ENCODE assay signal across 1 cellular context in genomic region chr20:3172933-3173581, GRCh38.
TF ChIP-seq lines count a peak whose summit lies in the region.

Gene LZTS3 (minus strand): TSS chr20:3173549. CDS start chr20:3167163, 6,386 bp downstream.

TF ChIP-seq in HepG2, 621 proteins besides CTCF, POLR2A, EP300 and RAD21 (continued from another document and continues in another):
- TF ChIP-seq JUNB (CRISPR knock-in tag; IDR thresholded peaks at IDR 0.05; ENCODE audit: borderline replicate concordance) (no peak), ZNF879 (CRISPR knock-in tag; IDR thresholded peaks at IDR 0.05) (no peak; the same call in 1 of the 2 replicates), NFAT5 (CRISPR knock-in tag; IDR thresholded peaks at IDR 0.05) (no peak), MEIS1 (CRISPR knock-in tag; IDR thresholded peaks at IDR 0.05; ENCODE audit: borderline replicate concordance) (peak; percentile 50), ZNF280D (CRISPR knock-in tag; IDR thresholded peaks at IDR 0.05) (no peak), HDAC2 (CRISPR knock-in tag; IDR thresholded peaks at IDR 0.05) (no peak), AHR (CRISPR knock-in tag; IDR thresholded peaks at IDR 0.05) (peak; percentile 30; the same call in 1 of the 2 replicates), ATM (IDR thresholded peaks at IDR 0.05; ENCODE audit: borderline replicate concordance) (no peak), ERF (CRISPR knock-in tag; IDR thresholded peaks at IDR 0.05) (0 out of 2 replicates have a peak, but pooled peaks have one; percentile 21), ZNF598 (CRISPR knock-in tag; IDR thresholded peaks at IDR 0.05; ENCODE audit: borderline replicate concordance) (no peak), ARHGAP35 (CRISPR knock-in tag; IDR thresholded peaks at IDR 0.05; ENCODE audit: borderline replicate concordance) (no peak), RELA (CRISPR knock-in tag; IDR thresholded peaks at IDR 0.05) (no peak), ZMYM4 (CRISPR knock-in tag; IDR thresholded peaks at IDR 0.05) (peak; percentile 19; the same call in 1 of the 2 replicates), KDM6A (CRISPR knock-in tag; IDR thresholded peaks at IDR 0.05; ENCODE audit: low read depth) (no peak), EEA1 (CRISPR knock-in tag; IDR thresholded peaks at IDR 0.05; ENCODE audit: borderline replicate concordance) (peak; percentile 47; the same call in 1 of the 2 replicates), ZNF775 (CRISPR knock-in tag; IDR thresholded peaks at IDR 0.05; ENCODE audit: borderline replicate concordance) (no peak), AKAP8 (CRISPR knock-in tag; IDR thresholded peaks at IDR 0.05) (peak; percentile 92; the same call in 1 of the 2 replicates), KLF6 (CRISPR knock-in tag; IDR thresholded peaks at IDR 0.05) (no peak), GATAD2A (CRISPR knock-in tag; IDR thresholded peaks at IDR 0.05) (no peak), CBX2 (IDR thresholded peaks at IDR 0.05; ENCODE audit: low read depth, low read length) (no peak), CBX2 (CRISPR knock-in tag; IDR thresholded peaks at IDR 0.05; ENCODE audit: low read depth) (no peak), SP140L (CRISPR knock-in tag; IDR thresholded peaks at IDR 0.05; ENCODE audit: borderline replicate concordance) (no peak), MXI1 (IDR thresholded peaks at IDR 0.05; ENCODE audit: borderline replicate concordance, low read depth, low read length) (peak; percentile 81; the same call in 1 of the 3 replicates), ZNF546 (CRISPR knock-in tag; conservative IDR thresholded peaks at IDR 0.05) (no peak), ZFP37 (CRISPR knock-in tag; IDR thresholded peaks at IDR 0.05; ENCODE audit: borderline replicate concordance) (0 out of 2 replicates have a peak, but pooled peaks have one; percentile 10), ZNF329 (CRISPR knock-in tag; IDR thresholded peaks at IDR 0.05; ENCODE audit: low read depth) (no peak), HOXA7 (CRISPR knock-in tag; IDR thresholded peaks at IDR 0.05) (no peak), NR2F2 (IDR thresholded peaks at IDR 0.05; ENCODE audit: borderline replicate concordance, low read depth) (no peak), SP4 (CRISPR knock-in tag; IDR thresholded peaks at IDR 0.05) (no peak), HNF4A (CRISPR knock-in tag; IDR thresholded peaks at IDR 0.05) (no peak), STAT5B (CRISPR knock-in tag; IDR thresholded peaks at IDR 0.05) (no peak), KDM5A (IDR thresholded peaks at IDR 0.05; ENCODE audit: borderline replicate concordance, low read length) (no peak), ZSCAN12 (CRISPR knock-in tag; IDR thresholded peaks at IDR 0.05) (no peak), GLMP (CRISPR knock-in tag; IDR thresholded peaks at IDR 0.05; ENCODE audit: borderline replicate concordance) (no peak), ZSCAN29 (CRISPR knock-in tag; conservative IDR thresholded peaks at IDR 0.05) (no peak), TBL1XR1 (IDR thresholded peaks at IDR 0.05; ENCODE audit: borderline replicate concordance, low read length, partially characterized antibody) (peak; percentile 72)
- TF ChIP-seq, protein P1, sequence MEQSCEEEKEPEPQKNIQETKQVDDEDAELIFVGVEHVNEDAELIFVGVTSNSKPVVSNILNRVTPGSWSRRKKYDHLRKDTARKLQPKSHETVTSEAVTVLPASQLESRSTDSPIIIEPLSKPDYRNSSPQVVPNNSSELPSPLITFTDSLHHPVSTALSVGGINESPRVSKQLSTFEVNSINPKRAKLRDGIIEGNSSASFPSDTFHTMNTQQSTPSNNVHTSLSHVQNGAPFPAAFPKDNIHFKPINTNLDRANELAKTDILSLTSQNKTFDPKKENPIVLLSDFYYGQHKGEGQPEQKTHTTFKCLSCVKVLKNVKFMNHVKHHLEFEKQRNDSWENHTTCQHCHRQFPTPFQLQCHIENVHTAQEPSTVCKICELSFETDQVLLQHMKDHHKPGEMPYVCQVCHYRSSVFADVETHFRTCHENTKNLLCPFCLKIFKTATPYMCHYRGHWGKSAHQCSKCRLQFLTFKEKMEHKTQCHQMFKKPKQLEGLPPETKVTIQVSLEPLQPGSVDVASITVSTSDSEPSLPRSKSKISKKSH (CRISPR knock-in tag; IDR thresholded peaks at IDR 0.05; ENCODE audit: borderline replicate concordance), result peak; percentile 32; the same call in 1 of the 2 replicates
- TF ChIP-seq, protein P2, sequence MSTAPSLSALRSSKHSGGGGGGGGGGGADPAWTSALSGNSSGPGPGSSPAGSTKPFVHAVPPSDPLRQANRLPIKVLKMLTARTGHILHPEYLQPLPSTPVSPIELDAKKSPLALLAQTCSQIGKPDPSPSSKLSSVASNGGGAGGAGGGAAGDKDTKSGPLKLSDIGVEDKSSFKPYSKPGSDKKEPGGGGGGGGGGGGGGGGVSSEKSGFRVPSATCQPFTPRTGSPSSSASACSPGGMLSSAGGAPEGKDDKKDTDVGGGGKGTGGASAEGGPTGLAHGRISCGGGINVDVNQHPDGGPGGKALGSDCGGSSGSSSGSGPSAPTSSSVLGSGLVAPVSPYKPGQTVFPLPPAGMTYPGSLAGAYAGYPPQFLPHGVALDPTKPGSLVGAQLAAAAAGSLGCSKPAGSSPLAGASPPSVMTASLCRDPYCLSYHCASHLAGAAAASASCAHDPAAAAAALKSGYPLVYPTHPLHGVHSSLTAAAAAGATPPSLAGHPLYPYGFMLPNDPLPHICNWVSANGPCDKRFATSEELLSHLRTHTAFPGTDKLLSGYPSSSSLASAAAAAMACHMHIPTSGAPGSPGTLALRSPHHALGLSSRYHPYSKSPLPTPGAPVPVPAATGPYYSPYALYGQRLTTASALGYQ (CRISPR knock-in tag; IDR thresholded peaks at IDR 0.05), result no peak
- TF ChIP-seq, protein P3, sequence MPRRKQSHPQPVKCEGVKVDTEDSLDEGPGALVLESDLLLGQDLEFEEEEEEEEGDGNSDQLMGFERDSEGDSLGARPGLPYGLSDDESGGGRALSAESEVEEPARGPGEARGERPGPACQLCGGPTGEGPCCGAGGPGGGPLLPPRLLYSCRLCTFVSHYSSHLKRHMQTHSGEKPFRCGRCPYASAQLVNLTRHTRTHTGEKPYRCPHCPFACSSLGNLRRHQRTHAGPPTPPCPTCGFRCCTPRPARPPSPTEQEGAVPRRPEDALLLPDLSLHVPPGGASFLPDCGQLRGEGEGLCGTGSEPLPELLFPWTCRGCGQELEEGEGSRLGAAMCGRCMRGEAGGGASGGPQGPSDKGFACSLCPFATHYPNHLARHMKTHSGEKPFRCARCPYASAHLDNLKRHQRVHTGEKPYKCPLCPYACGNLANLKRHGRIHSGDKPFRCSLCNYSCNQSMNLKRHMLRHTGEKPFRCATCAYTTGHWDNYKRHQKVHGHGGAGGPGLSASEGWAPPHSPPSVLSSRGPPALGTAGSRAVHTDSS (CRISPR knock-in tag; conservative IDR thresholded peaks at IDR 0.05), result peak; percentile 22; the same call in 1 of the 2 replicates
- TF ChIP-seq, protein P4, sequence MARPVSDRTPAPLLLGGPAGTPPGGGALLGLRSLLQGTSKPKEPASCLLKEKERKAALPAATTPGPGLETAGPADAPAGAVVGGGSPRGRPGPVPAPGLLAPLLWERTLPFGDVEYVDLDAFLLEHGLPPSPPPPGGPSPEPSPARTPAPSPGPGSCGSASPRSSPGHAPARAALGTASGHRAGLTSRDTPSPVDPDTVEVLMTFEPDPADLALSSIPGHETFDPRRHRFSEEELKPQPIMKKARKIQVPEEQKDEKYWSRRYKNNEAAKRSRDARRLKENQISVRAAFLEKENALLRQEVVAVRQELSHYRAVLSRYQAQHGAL (CRISPR knock-in tag; IDR thresholded peaks at IDR 0.05; ENCODE audit: not compliant biosample characterization), result no peak
- TF ChIP-seq, protein P5, sequence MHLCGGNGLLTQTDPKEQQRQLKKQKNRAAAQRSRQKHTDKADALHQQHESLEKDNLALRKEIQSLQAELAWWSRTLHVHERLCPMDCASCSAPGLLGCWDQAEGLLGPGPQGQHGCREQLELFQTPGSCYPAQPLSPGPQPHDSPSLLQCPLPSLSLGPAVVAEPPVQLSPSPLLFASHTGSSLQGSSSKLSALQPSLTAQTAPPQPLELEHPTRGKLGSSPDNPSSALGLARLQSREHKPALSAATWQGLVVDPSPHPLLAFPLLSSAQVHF (CRISPR knock-in tag; IDR thresholded peaks at IDR 0.05), result peak; percentile 47; the same call in 1 of the 2 replicates
- TF ChIP-seq, protein P6, sequence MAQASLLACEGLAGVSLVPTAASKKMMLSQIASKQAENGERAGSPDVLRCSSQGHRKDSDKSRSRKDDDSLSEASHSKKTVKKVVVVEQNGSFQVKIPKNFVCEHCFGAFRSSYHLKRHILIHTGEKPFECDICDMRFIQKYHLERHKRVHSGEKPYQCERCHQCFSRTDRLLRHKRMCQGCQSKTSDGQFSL (CRISPR knock-in tag; IDR thresholded peaks at IDR 0.05), result peak; percentile 80; the same call in 1 of the 2 replicates
